ENCODE assay signal across 12 cellular contexts in genomic region chr12:31773223-31773750, GRCh38. TPM values are rescaled to one million over a fixed set of nuclear protein-coding genes. Genes with fewer than 3 reads are reported as not detected.
DNase-seq lines count a peak whose midpoint lies in the region; ATAC-seq and TF ChIP-seq lines count a peak whose summit lies in the region.
"Had no signal": no experiment of that assay in that cellular context is flagged by ENCODE, and none has a peak within 500 bp of the region (broad histone marks: within the 10 kb centered on the region; RNA-seq: fewer than 3 reads in every experiment).

No MANE protein-coding gene starts in this region.

- H3K9me2 ChIP-seq in OCI-LY7 (ENCODE audit: insufficient read depth, low read length): no peaks in the 10 kb centered on the region

- DNase-seq in CD4-positive, alpha-beta T cell: no peak
- peak; percentile 15 for DNase-seq in OCI-LY7 (ENCODE audit: low spot score)
- peak; percentile 77 for DNase-seq in left kidney (ENCODE audit: low read depth, low spot score)
- DNase-seq in GOT3 (lab: John Stamatoyannopoulos, UW): no peak
- no peak for DNase-seq in aorta
- DNase-seq: cerebellar nuclear complex, NCI-H1105, nucleus accumbens had no signal

- CTCF ChIA-PET in CD4-positive, alpha-beta T cell (lab: Charles Lee): interaction anchor here (0.6 to 1.1 kb wide), 2 partner anchors 136 to 287 kb away, joined by 3 read pairs; no protein-coding TSS in a partner anchor
- CTCF ChIA-PET in OCI-LY7 (lab: Charles Lee; ENCODE audit: unreplicated experiment): interaction anchor here (0.6 kb wide), 1 partner anchor 866 kb away, joined by 3 read pairs; no protein-coding TSS in a partner anchor

- peak overlapping the region; percentile 57 for H3K27ac Mint-ChIP-seq in CD4-positive, alpha-beta T cell

- intact Hi-C loops in CD4-positive, alpha-beta T cell (cut with DNase I, micrococcal nuclease): no loop called here
- intact Hi-C loops in OCI-LY7 (cut with micrococcal nuclease; ENCODE audit: unreplicated experiment) (no loop called here), aorta (cut with DNase I) (loop anchor here in 1 of 2 donors (10.0 kb wide), 1 partner anchor 88 kb away; no protein-coding TSS in a partner anchor)

- no peaks in the 10 kb centered on the region for H3K9me3 ChIP-seq in CD4-positive, alpha-beta T cell (ENCODE audit: control insufficient read depth, low read length)
- H3K9me3 ChIP-seq in OCI-LY7 (ENCODE audit: low read length) (no peaks in the 10 kb centered on the region), aorta (ENCODE audit: control insufficient read depth, low read length) (no peaks in the 10 kb centered on the region)
- H3K9me3 ChIP-seq: BLaER1 had no signal

- peak overlapping the region; percentile 62 for H2AFZ ChIP-seq in OCI-LY7 (ENCODE audit: low read length)

- H3K9me3 Mint-ChIP-seq in CD4-positive, alpha-beta T cell: no peaks in the 10 kb centered on the region

- no peak for ATAC-seq in CD4-positive, alpha-beta T cell (ENCODE audit: poor library complexity)
- ATAC-seq in GM21447 (IDR thresholded peaks at IDR 0.05; ENCODE audit: unreplicated experiment) (peak; percentile 59), HG03025 (IDR thresholded peaks at IDR 0.05; ENCODE audit: low FRiP score, unreplicated experiment) (no peak), aorta (ENCODE audit: low FRiP score) (no peak), GM18873 (IDR thresholded peaks at IDR 0.05; ENCODE audit: low FRiP score, unreplicated experiment) (no peak)

- no peak overlapping the region for H3K27ac ChIP-seq in CD4-positive, alpha-beta T cell (ENCODE audit: low read depth, low read length)
- no peak overlapping the region for H3K27ac ChIP-seq in OCI-LY7 (ENCODE audit: low read depth, low read length, poor library complexity, severe bottlenecking)
- no peak overlapping the region for H3K27ac ChIP-seq in aorta (ENCODE audit: low read depth in 1 of 2, low read length in 2 of 2)
- H3K27ac ChIP-seq: BLaER1 had no signal

- no peaks in the 10 kb centered on the region for H3K27me3 Mint-ChIP-seq in CD4-positive, alpha-beta T cell

- no peaks in the 10 kb centered on the region for H3K27me3 ChIP-seq in CD4-positive, alpha-beta T cell (ENCODE audit: control insufficient read depth, insufficient read depth, low read length)
- H3K27me3 ChIP-seq in aorta (ENCODE audit: control insufficient read depth in 1 of 2, insufficient read depth in 2 of 2, low read length in 1 of 2): no peaks in the 10 kb centered on the region
- H3K27me3 ChIP-seq: BLaER1 had no signal

- no peaks in the 10 kb centered on the region for H3K79me2 ChIP-seq in OCI-LY7 (ENCODE audit: insufficient read depth, low read depth, low read length)

- TF ChIP-seq CTCF in CD4-positive, alpha-beta T cell (IDR thresholded peaks at IDR 0.05): no peak
- TF ChIP-seq CTCF in OCI-LY7 (conservative IDR thresholded peaks at IDR 0.05; ENCODE audit: low read length): no peak

- peak overlapping the region; percentile 30 for H3K4me2 ChIP-seq in OCI-LY7 (ENCODE audit: low read length)

- peaks cover 22% of the 10 kb centered on the region for H3K4me1 Mint-ChIP-seq in CD4-positive, alpha-beta T cell (ENCODE audit: low read depth)

- no peaks in the 10 kb centered on the region for H3K36me3 ChIP-seq in OCI-LY7 (ENCODE audit: insufficient read depth, low read length)
- no peaks in the 10 kb centered on the region for H3K36me3 ChIP-seq in aorta (ENCODE audit: control insufficient read depth in 1 of 2, insufficient read depth in 2 of 2, low read length in 1 of 2)
- H3K36me3 ChIP-seq: BLaER1 had no signal

- H3K4me3 Mint-ChIP-seq in CD4-positive, alpha-beta T cell: no peak overlapping the region

- H4K20me1 ChIP-seq in OCI-LY7 (ENCODE audit: insufficient read depth, low read length): no peaks in the 10 kb centered on the region
- H4K20me1 ChIP-seq: BLaER1 had no signal

- H3K4me3 ChIP-seq in OCI-LY7 (ENCODE audit: low read depth, low read length, poor library complexity, severe bottlenecking) (no peak overlapping the region), aorta (ENCODE audit: low read length in 2 of 2) (no peak overlapping the region)
- H3K4me3 ChIP-seq: BLaER1 had no signal

- POLR2A ChIA-PET in CD4-positive, alpha-beta T cell (lab: Charles Lee): interaction anchor here (1.4 kb wide), 1 partner anchor 187 kb away, joined by 3 read pairs; no protein-coding TSS in a partner anchor
- POLR2A ChIA-PET in OCI-LY7 (lab: Charles Lee): interaction anchor here (1.0 to 1.3 kb wide), 3 partner anchors 9 to 12 kb away, joined by 5 read pairs; no protein-coding TSS in a partner anchor

- H3K4me1 ChIP-seq in OCI-LY7 (ENCODE audit: insufficient read depth, low read length, poor library complexity, severe bottlenecking) (peaks cover 17% of the 10 kb centered on the region), aorta (ENCODE audit: control insufficient read depth in 1 of 2, insufficient read depth in 2 of 2, low read length in 2 of 2) (no peaks in the 10 kb centered on the region)

- WGBS in aorta, 2 donors: 37 to 46% methylated on average over 2 of the region's 2 CpGs

- no peaks in the 10 kb centered on the region for H3K36me3 Mint-ChIP-seq in CD4-positive, alpha-beta T cell (ENCODE audit: low read depth)

- no TSS peak for BruUV-seq in OCI-LY7 (replicated peaks; lab: Mats Ljungman, UMichigan)

RNA-seq across cellular contexts. Expression of gene AMN1, which starts 44.5 kb away (rescaled TPM):
- 1 to 10 TPM; 6.9 to 8.5 TPM for total RNA-seq in CD4-positive, alpha-beta T cell
- total RNA-seq in OCI-LY7 (2014; rRNA removed; shearing (Covaris generic)): 14.1 and 20.1 TPM in 2 replicates
- total RNA-seq in OCI-LY7 (2022) (12.6 and 15.2 TPM in 2 replicates), aorta (10 to 100 TPM; 11.7 to 12.4 TPM)
- polyA plus RNA-seq in aorta: 10 to 100 TPM; 12.3 to 23.7 TPM

Comparison
In these comparisons a context has a peak if more than half of its experiments do, and no peak if none do; other contexts are left out.
1. DNase-seq: peak in OCI-LY7 (single experiment) and left kidney (single experiment); none in CD4-positive, alpha-beta T cell (0 of 10), GOT3 (single experiment) and aorta (0 of 2).